ENCODE assay signal across 9 cellular contexts in genomic region chrX:107168259-107168658, GRCh38. TPM values are rescaled to one million over a fixed set of nuclear protein-coding genes. Genes with fewer than 3 reads are reported as not detected.
"Had no signal": no experiment of that assay in that cellular context is flagged by ENCODE, and none has a peak within 500 bp of the region (broad histone marks: within the 10 kb centered on the region; RNA-seq: fewer than 3 reads in every experiment).

No MANE protein-coding gene starts in this region.

- H3K4me1 Mint-ChIP-seq: IgD-negative memory B cell had no signal

- H3K36me3 Mint-ChIP-seq: IgD-negative memory B cell had no signal

- ATAC-seq: HCT116, HepG2 had no signal

- H3K9me3 Mint-ChIP-seq: HFFc6, IgD-negative memory B cell had no signal

- H3K4me3 Mint-ChIP-seq: HFFc6, IgD-negative memory B cell had no signal

- DNase-seq: GM23248, GOT3, H7, HFFc6 had no signal

- H3K27ac Mint-ChIP-seq: HFFc6, IgD-negative memory B cell had no signal

RNA-seq across cellular contexts. Expression of gene NUP62CL, which starts 38.0 kb away (rescaled TPM):
- total RNA-seq: GM23248, HFFc6, HT1080 had no signal

RNA-seq across cellular contexts. Expression of gene DNAAF6, which starts 38.2 kb away (rescaled TPM):
- total RNA-seq: GM23248, H4, H7, HepG2, HFFc6, HT1080 had no signal
